Comparison of ENCODE assay signal across 10 cellular contexts in genomic region chr7:8822595-8822994, GRCh38.
"Had no signal": no experiment of that assay in that cellular context is flagged by ENCODE, and none has a peak within 500 bp of the region (broad histone marks: within the 10 kb centered on the region; RNA-seq: fewer than 3 reads in every experiment).

No MANE protein-coding gene starts in this region.

- H3K9ac ChIP-seq: GM23248 had no signal

- H3K4me1 ChIP-seq: HAP-1 had no signal

- FAIRE-seq: K562 had no signal

- H3K4me3 ChIP-seq: GM23248, HAP-1, K562 had no signal

- H3K9me3 ChIP-seq: HAP-1 had no signal

- ATAC-seq: HCT116, K562 had no signal

- H3K36me3 ChIP-seq: HAP-1 had no signal

- H2AFZ ChIP-seq: GM23248 had no signal

- DNase-seq: GM23248, GOT3, H7, HFFc6, IMR-90, KG1 had no signal

- H3K27ac ChIP-seq: GM23248, HL-60 had no signal
